ENCODE assay signal across 24 cellular contexts in genomic region chr3:30675006-30675405, GRCh38.
A peak's percentile ranks its signal among the peaks of the same experiment; 100 is the strongest.
DNase-seq lines count a peak whose midpoint lies in the region; ATAC-seq and TF ChIP-seq lines count a peak whose summit lies in the region.
"Had no signal": no experiment of that assay in that cellular context is flagged by ENCODE, and none has a peak within 500 bp of the region (broad histone marks: within the 10 kb centered on the region; RNA-seq: fewer than 3 reads in every experiment).

No MANE protein-coding gene starts in this region.

- POLR2A ChIA-PET in Panc1 (lab: Charles Lee): no interaction called here

- H3K27me3 Mint-ChIP-seq in activated naive CD4-positive, alpha-beta T cell treated with anti-CD3 and anti-CD28 coated beads, Interleukin-2, amount 50 U/mL, for 24 hours: no peaks in the 10 kb centered on the region
- no peaks in the 10 kb centered on the region for H3K27me3 Mint-ChIP-seq in central memory CD8-positive, alpha-beta T cell

- TF ChIP-seq CTCF in Panc1 (IDR thresholded peaks at IDR 0.05): no peak
- TF ChIP-seq CTCF in spleen (IDR thresholded peaks at IDR 0.05 in 8 of 11, conservative IDR thresholded peaks at IDR 0.05 in 3 of 11): no peak

- peaks cover 8% of the 10 kb centered on the region for H3K9me3 Mint-ChIP-seq in activated naive CD4-positive, alpha-beta T cell treated with anti-CD3 and anti-CD28 coated beads, Interleukin-2, amount 50 U/mL, for 24 hours
- no peaks in the 10 kb centered on the region for H3K9me3 Mint-ChIP-seq in central memory CD8-positive, alpha-beta T cell
- H3K9me3 Mint-ChIP-seq: H9 had no signal

- H3K4me1 ChIP-seq in Panc1 (ENCODE audit: control insufficient read depth, insufficient read depth, low read length) (no peaks in the 10 kb centered on the region), spleen (peaks cover 23 to 99% (median 62%) of the 10 kb centered on the region in 6 donors)
- H3K4me1 ChIP-seq: testis had no signal

- peak overlapping the region; percentile 71 for H3K4me3 Mint-ChIP-seq in activated naive CD4-positive, alpha-beta T cell treated with anti-CD3 and anti-CD28 coated beads, Interleukin-2, amount 50 U/mL, for 24 hours
- H3K4me3 Mint-ChIP-seq in central memory CD8-positive, alpha-beta T cell: no peak overlapping the region
- H3K4me3 Mint-ChIP-seq: H9 had no signal

- no peaks in the 10 kb centered on the region for H3K9me3 ChIP-seq in Panc1 (ENCODE audit: control insufficient read depth, insufficient read depth, low read depth, low read length)
- H3K9me3 ChIP-seq in spleen: no peaks in the 10 kb centered on the region
- H3K9me3 ChIP-seq: ascending aorta, left lung, psoas muscle, testis, vagina had no signal

- H3K4me1 Mint-ChIP-seq in activated naive CD4-positive, alpha-beta T cell treated with anti-CD3 and anti-CD28 coated beads, Interleukin-2, amount 50 U/mL, for 24 hours: peaks cover 98% of the 10 kb centered on the region
- peaks cover 76% of the 10 kb centered on the region for H3K4me1 Mint-ChIP-seq in central memory CD8-positive, alpha-beta T cell

- CTCF ChIA-PET in Panc1 (lab: Charles Lee): no interaction called here

- DNase-seq in activated naive CD4-positive, alpha-beta T cell treated with Interleukin-2 at 50 U/mL for 16 hours: no peak
- DNase-seq in Panc1 (ENCODE audit: low read depth, low spot score) (no peak), spleen (no peak), NCI-H524 treated with DMSO at 0.1 percent for 48 hours (lab: John Stamatoyannopoulos, UW) (no peak)
- DNase-seq in central memory CD8-positive, alpha-beta T cell (ENCODE audit: low spot score in 2 of 2): no peak
- DNase-seq: activated effector memory CD4-positive, alpha-beta T cell treated with Interleukin-2 at 50 U/mL for 16 hours; central memory CD4-positive, alpha-beta T cell; COR-L47; DMS79; dorsolateral prefrontal cortex; H9; head of caudate nucleus; left lung; MM.1S; NCI-H1417 treated with DMSO at 0.1 percent for 48 hours; NK-92 treated with Interleukin-12 subunit alpha and Interleukin-12 subunit beta, amount 100 ng/mL, for 24 hours; psoas muscle; stimulated activated CD4-positive, alpha-beta T cell treated with anti-CD3 and anti-CD28 coated beads, Interleukin-1b, Interleukin-23, amount 100 ng/mL, for 48 hours; testis had no signal

- ATAC-seq in Panc1 (no peak), HG03045 (IDR thresholded peaks at IDR 0.05; ENCODE audit: unreplicated experiment) (no peak)
- ATAC-seq in central memory CD8-positive, alpha-beta T cell (replicated peaks; ENCODE audit: extremely low read depth, poor library complexity, severe bottlenecking): no peak
- ATAC-seq: left lung, psoas muscle had no signal

- H3K36me3 ChIP-seq in Panc1 (ENCODE audit: control insufficient read depth, insufficient read depth, low read length): peaks cover 3% of the 10 kb centered on the region; the same call in 1 of the 2 replicates
- peaks cover 0 to 100% (median 87%) of the 10 kb centered on the region in 6 donors for H3K36me3 ChIP-seq in spleen

- H3K27me3 ChIP-seq in Panc1 (ENCODE audit: control insufficient read depth, insufficient read depth, low read length): no peaks in the 10 kb centered on the region
- H3K27me3 ChIP-seq in spleen (replicated peaks in 1 of 7): no peaks in the 10 kb centered on the region
- H3K27me3 ChIP-seq: ascending aorta, left lung, testis, vagina had no signal

- in situ Hi-C loops in Panc1 (cut with HindIII; ENCODE audit: low pct_unique_long_range_greater_than_20kb, low sequenced_read_pairs): no loop called here

- peak overlapping the region; percentile 96 for H3K27ac Mint-ChIP-seq in activated naive CD4-positive, alpha-beta T cell treated with anti-CD3 and anti-CD28 coated beads, Interleukin-2, amount 50 U/mL, for 24 hours
- peak overlapping the region; percentile 52 for H3K27ac Mint-ChIP-seq in central memory CD8-positive, alpha-beta T cell (ENCODE audit: low read depth)

- TF ChIP-seq POLR2A in spleen (IDR thresholded peaks at IDR 0.05): no peak

- H3K36me3 Mint-ChIP-seq in activated naive CD4-positive, alpha-beta T cell treated with anti-CD3 and anti-CD28 coated beads, Interleukin-2, amount 50 U/mL, for 24 hours: peaks cover 76% of the 10 kb centered on the region
- H3K36me3 Mint-ChIP-seq in central memory CD8-positive, alpha-beta T cell (ENCODE audit: insufficient read depth): peaks cover 78% of the 10 kb centered on the region

- H3K4me3 ChIP-seq in Panc1 (ENCODE audit: low read depth in 2 of 2, low read length in 2 of 2): no peak overlapping the region
- H3K4me3 ChIP-seq in spleen: no peak overlapping the region
- H3K4me3 ChIP-seq: ascending aorta, dorsolateral prefrontal cortex, left lung, psoas muscle, testis, vagina had no signal

- no peak overlapping the region for H3K27ac ChIP-seq in Panc1 (ENCODE audit: low read length)
- peak overlapping the region in 5 of 8 donors; percentile 7 to 80 (median 77) for H3K27ac ChIP-seq in spleen
- H3K27ac ChIP-seq: ascending aorta, dorsolateral prefrontal cortex, epithelial cell of prostate, psoas muscle, testis, vagina had no signal

- WGBS in spleen, 5 donors: 87 to 100% (median 97%) methylated on average over 2 of the region's 2 CpGs

- intact Hi-C loops in Panc1 (cut with micrococcal nuclease; ENCODE audit: unreplicated experiment) (no loop called here), spleen (cut with DNase I; ENCODE audit: low total_unique reads) (no loop called here)

- BruUV-seq in Panc1 (replicated peaks; lab: Mats Ljungman, UMichigan): TSS peak; percentile 10
